ENCODE assay signal across 3 cellular contexts in genomic region chr6:121242386-121242785, GRCh38.
TF ChIP-seq lines count a peak whose summit lies in the region.

No MANE protein-coding gene starts in this region.

TF ChIP-seq in HepG2, 621 proteins besides CTCF, POLR2A, EP300 and RAD21 (continues in another document):
- no peak for TF ChIP-seq ZNF224 (CRISPR knock-in tag; IDR thresholded peaks at IDR 0.05)
- TF ChIP-seq, protein P1, sequence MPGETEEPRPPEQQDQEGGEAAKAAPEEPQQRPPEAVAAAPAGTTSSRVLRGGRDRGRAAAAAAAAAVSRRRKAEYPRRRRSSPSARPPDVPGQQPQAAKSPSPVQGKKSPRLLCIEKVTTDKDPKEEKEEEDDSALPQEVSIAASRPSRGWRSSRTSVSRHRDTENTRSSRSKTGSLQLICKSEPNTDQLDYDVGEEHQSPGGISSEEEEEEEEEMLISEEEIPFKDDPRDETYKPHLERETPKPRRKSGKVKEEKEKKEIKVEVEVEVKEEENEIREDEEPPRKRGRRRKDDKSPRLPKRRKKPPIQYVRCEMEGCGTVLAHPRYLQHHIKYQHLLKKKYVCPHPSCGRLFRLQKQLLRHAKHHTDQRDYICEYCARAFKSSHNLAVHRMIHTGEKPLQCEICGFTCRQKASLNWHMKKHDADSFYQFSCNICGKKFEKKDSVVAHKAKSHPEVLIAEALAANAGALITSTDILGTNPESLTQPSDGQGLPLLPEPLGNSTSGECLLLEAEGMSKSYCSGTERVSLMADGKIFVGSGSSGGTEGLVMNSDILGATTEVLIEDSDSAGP (CRISPR knock-in tag; IDR thresholded peaks at IDR 0.05; ENCODE audit: borderline replicate concordance), result no peak
- TF ChIP-seq, protein P2, sequence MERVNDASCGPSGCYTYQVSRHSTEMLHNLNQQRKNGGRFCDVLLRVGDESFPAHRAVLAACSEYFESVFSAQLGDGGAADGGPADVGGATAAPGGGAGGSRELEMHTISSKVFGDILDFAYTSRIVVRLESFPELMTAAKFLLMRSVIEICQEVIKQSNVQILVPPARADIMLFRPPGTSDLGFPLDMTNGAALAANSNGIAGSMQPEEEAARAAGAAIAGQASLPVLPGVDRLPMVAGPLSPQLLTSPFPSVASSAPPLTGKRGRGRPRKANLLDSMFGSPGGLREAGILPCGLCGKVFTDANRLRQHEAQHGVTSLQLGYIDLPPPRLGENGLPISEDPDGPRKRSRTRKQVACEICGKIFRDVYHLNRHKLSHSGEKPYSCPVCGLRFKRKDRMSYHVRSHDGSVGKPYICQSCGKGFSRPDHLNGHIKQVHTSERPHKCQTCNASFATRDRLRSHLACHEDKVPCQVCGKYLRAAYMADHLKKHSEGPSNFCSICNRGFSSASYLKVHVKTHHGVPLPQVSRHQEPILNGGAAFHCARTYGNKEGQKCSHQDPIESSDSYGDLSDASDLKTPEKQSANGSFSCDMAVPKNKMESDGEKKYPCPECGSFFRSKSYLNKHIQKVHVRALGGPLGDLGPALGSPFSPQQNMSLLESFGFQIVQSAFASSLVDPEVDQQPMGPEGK (CRISPR knock-in tag; IDR thresholded peaks at IDR 0.05), result no peak
- TF ChIP-seq ZKSCAN8 (CRISPR knock-in tag; IDR thresholded peaks at IDR 0.05; ENCODE audit: borderline replicate concordance), result no peak
- TF ChIP-seq TOE1 (CRISPR knock-in tag; IDR thresholded peaks at IDR 0.05), result no peak
- no peak for TF ChIP-seq ZNF577 (CRISPR knock-in tag; IDR thresholded peaks at IDR 0.05; ENCODE audit: borderline replicate concordance, low read depth)
- peak; percentile 92 to 98 for TF ChIP-seq MAFK (conservative IDR thresholded peaks at IDR 0.05 in 1 of 2, IDR thresholded peaks at IDR 0.05 in 1 of 2; ENCODE audit: low read length in 2 of 2)
- TF ChIP-seq, protein P3, sequence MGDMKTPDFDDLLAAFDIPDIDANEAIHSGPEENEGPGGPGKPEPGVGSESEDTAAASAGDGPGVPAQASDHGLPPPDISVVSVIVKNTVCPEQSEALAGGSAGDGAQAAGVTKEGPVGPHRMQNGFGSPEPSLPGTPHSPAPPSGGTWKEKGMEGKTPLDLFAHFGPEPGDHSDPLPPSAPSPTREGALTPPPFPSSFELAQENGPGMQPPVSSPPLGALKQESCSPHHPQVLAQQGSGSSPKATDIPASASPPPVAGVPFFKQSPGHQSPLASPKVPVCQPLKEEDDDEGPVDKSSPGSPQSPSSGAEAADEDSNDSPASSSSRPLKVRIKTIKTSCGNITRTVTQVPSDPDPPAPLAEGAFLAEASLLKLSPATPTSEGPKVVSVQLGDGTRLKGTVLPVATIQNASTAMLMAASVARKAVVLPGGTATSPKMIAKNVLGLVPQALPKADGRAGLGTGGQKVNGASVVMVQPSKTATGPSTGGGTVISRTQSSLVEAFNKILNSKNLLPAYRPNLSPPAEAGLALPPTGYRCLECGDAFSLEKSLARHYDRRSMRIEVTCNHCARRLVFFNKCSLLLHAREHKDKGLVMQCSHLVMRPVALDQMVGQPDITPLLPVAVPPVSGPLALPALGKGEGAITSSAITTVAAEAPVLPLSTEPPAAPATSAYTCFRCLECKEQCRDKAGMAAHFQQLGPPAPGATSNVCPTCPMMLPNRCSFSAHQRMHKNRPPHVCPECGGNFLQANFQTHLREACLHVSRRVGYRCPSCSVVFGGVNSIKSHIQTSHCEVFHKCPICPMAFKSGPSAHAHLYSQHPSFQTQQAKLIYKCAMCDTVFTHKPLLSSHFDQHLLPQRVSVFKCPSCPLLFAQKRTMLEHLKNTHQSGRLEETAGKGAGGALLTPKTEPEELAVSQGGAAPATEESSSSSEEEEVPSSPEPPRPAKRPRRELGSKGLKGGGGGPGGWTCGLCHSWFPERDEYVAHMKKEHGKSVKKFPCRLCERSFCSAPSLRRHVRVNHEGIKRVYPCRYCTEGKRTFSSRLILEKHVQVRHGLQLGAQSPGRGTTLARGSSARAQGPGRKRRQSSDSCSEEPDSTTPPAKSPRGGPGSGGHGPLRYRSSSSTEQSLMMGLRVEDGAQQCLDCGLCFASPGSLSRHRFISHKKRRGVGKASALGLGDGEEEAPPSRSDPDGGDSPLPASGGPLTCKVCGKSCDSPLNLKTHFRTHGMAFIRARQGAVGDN (CRISPR knock-in tag; IDR thresholded peaks at IDR 0.05), result no peak
- no peak for TF ChIP-seq ZNF749 (CRISPR knock-in tag; IDR thresholded peaks at IDR 0.05; ENCODE audit: borderline replicate concordance)
- TF ChIP-seq MAFF (IDR thresholded peaks at IDR 0.05; ENCODE audit: low read depth, low read length), result peak; percentile 92

TF ChIP-seq in IMR-90, 13 proteins besides CTCF, POLR2A, EP300 and RAD21:
- TF ChIP-seq RFX5 (IDR thresholded peaks at IDR 0.05; ENCODE audit: low read depth, low read length), result no peak
- no peak for TF ChIP-seq NFE2L2 (IDR thresholded peaks at IDR 0.05; ENCODE audit: low read depth, low read length)
- peak; percentile 96 for TF ChIP-seq MAFK (IDR thresholded peaks at IDR 0.05; ENCODE audit: low read depth, low read length)
- TF ChIP-seq SMC3 (IDR thresholded peaks at IDR 0.05; ENCODE audit: low read depth, low read length), result no peak
- TF ChIP-seq, protein P4, sequence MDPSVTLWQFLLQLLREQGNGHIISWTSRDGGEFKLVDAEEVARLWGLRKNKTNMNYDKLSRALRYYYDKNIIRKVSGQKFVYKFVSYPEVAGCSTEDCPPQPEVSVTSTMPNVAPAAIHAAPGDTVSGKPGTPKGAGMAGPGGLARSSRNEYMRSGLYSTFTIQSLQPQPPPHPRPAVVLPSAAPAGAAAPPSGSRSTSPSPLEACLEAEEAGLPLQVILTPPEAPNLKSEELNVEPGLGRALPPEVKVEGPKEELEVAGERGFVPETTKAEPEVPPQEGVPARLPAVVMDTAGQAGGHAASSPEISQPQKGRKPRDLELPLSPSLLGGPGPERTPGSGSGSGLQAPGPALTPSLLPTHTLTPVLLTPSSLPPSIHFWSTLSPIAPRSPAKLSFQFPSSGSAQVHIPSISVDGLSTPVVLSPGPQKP (IDR thresholded peaks at IDR 0.05; ENCODE audit: borderline replicate concordance, low read depth, low read length), result no peak
- no peak for TF ChIP-seq CHD1 (IDR thresholded peaks at IDR 0.05; ENCODE audit: low read depth, low read length)
- TF ChIP-seq MXI1 (IDR thresholded peaks at IDR 0.05; ENCODE audit: borderline replicate concordance, low read depth, low read length), result no peak
TF ChIP-seq in IMR-90: peak in this region for 1.

TF ChIP-seq in H1, 55 proteins besides CTCF, POLR2A, EP300 and RAD21:
- TF ChIP-seq, protein P5, sequence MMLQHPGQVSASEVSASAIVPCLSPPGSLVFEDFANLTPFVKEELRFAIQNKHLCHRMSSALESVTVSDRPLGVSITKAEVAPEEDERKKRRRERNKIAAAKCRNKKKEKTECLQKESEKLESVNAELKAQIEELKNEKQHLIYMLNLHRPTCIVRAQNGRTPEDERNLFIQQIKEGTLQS (IDR thresholded peaks at IDR 0.05; ENCODE audit: insufficient read depth, low read depth, low read length), result no peak
- no peak for TF ChIP-seq CHD2 (IDR thresholded peaks at IDR 0.05; ENCODE audit: low read length)
- no peak for TF ChIP-seq SIN3A (conservative IDR thresholded peaks at IDR 0.05 in 1 of 2, IDR thresholded peaks at IDR 0.05 in 1 of 2; ENCODE audit: low read depth in 1 of 2, low read length in 2 of 2)
- no peak for TF ChIP-seq CEBPB (IDR thresholded peaks at IDR 0.05; ENCODE audit: low read depth, low read length)
- peak; percentile 67; the same call in 1 of the 2 replicates for TF ChIP-seq MAFK (IDR thresholded peaks at IDR 0.05; ENCODE audit: low read depth, low read length)
TF ChIP-seq in H1: peak in this region for 1.
